ENCODE assay signal across 10 cellular contexts in the genomic region with DNA sequence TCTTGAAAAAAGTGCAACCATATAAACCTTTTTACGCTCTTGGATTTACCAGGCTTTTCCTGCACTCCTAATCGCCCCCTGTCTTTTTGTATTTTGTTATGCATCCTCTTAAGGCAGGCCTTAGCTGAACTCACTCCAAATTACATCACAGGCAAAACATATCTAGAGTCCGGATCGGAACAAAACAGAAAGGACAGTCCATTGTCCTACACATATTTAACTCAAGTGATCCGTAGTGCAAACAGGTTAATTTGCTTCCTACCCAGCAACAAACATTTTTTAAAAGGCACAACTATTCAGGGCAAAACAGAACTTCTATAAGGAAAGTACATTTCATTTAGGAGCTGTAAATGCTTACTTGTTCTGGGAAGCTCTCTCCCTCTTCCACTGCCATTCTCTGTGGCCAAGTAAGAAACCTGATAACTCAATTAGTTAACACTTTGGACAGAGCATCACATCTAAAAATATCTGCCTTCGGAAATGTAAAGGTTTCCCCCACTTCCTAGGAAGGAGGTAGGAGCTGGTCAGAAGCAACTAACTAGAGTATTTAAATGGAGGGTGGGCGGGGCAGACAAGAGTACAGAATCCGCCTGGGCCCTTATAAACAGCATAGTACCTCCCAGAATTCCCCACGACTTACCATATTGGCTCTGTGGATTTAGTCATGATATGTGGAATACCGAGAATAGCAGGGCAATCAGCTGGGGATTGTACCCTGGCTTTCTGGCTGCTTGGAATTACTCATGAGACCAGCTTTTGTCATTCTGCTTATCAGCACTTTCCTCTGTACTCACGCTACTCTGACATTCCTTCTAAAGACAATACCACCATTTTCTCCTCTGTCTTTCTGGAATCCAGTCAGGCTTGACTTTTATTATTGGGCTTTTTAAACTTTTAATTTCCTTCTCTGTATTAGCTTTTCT.
DNase-seq lines count a peak whose midpoint lies in the region; ATAC-seq lines count a peak whose summit lies in the region.
"Had no signal": no experiment of that assay in that cellular context is flagged by ENCODE, and none has a peak within 500 bp of the region (broad histone marks: within the 10 kb centered on the region; RNA-seq: fewer than 3 reads in every experiment).

No MANE protein-coding gene starts in this region.

- H3K27me3 ChIP-seq in mesenchymal stem cell (ENCODE audit: control insufficient read depth in 1 of 2, insufficient read depth in 1 of 2, low read length in 2 of 2), result no peaks in the 10 kb centered on the region
- no peaks in the 10 kb centered on the region for H3K27me3 ChIP-seq in aorta (ENCODE audit: control insufficient read depth in 1 of 2, insufficient read depth in 2 of 2, low read length in 1 of 2)
- H3K27me3 ChIP-seq: ovary had no signal

- peak overlapping the region in 1 of 2 experiments; percentile 31 for H2BK12ac ChIP-seq in mesenchymal stem cell (ENCODE audit: low read length in 2 of 2)

- WGBS in mesenchymal stem cell, result 47% methylated on average over 10 of the region's 11 CpGs
- WGBS in aorta, 2 donors, result 20 to 31% methylated on average over 11 of the region's 11 CpGs

- no peak overlapping the region for H3K4me2 ChIP-seq in mesenchymal stem cell (ENCODE audit: low read length, poor library complexity, severe bottlenecking)

- H3K9me3 ChIP-seq in mesenchymal stem cell (ENCODE audit: control insufficient read depth, low read length), result no peaks in the 10 kb centered on the region
- H3K9me3 ChIP-seq in aorta (ENCODE audit: control insufficient read depth, low read length), result no peaks in the 10 kb centered on the region
- H3K9me3 ChIP-seq: ovary had no signal

- H3K36me3 ChIP-seq in mesenchymal stem cell (ENCODE audit: control insufficient read depth in 1 of 2, insufficient read depth in 2 of 2, low read depth in 1 of 2, low read length in 2 of 2) (no peaks in the 10 kb centered on the region), aorta (ENCODE audit: control insufficient read depth in 1 of 2, insufficient read depth in 2 of 2, low read length in 1 of 2) (no peaks in the 10 kb centered on the region)
- H3K36me3 ChIP-seq: ovary had no signal

- H2BK5ac ChIP-seq in mesenchymal stem cell (ENCODE audit: low read depth, low read length, poor library complexity, severe bottlenecking), result no peak overlapping the region

- H3K36me3 Mint-ChIP-seq in activated CD8-positive, alpha-beta memory T cell treated with anti-CD3 and anti-CD28 coated beads, Interleukin-2, amount 10 ng/mL, durations not matched to agents 7 days and 5 days, result no peaks in the 10 kb centered on the region

- peaks cover 5% of the 10 kb centered on the region for H3K79me1 ChIP-seq in mesenchymal stem cell (replicated peaks; ENCODE audit: low read length, poor library complexity, severe bottlenecking)

- no peak overlapping the region for H4K8ac ChIP-seq in mesenchymal stem cell (ENCODE audit: low read length)

- H3K14ac ChIP-seq in mesenchymal stem cell (ENCODE audit: low read length in 2 of 2), result no peak overlapping the region

- DNase-seq in NCI-H82 (lab: John Stamatoyannopoulos, UW) (peak; percentile 3), NCI-H82 treated with DMSO at 0.1 percent for 48 hours (lab: John Stamatoyannopoulos, UW; ENCODE audit: unreplicated experiment) (no peak), fibroblast of peridontal ligament (ENCODE audit: extremely low read depth) (peak; percentile 45), mesenchymal stem cell (peak; percentile 95), aorta (no peak), NCI-H2196 treated with DMSO at 0.1 percent for 48 hours (lab: John Stamatoyannopoulos, UW; ENCODE audit: unreplicated experiment) (no peak), CD1c-positive myeloid dendritic cell (ENCODE audit: extremely low spot score) (no peak)
- no peak for DNase-seq in activated CD8-positive, alpha-beta memory T cell treated with anti-CD3 and anti-CD28 coated beads, Interleukin-2, amount 10 ng/mL, durations not matched to agents 7 days and 5 days
- DNase-seq: ovary, RPMI8226 had no signal

- H2BK15ac ChIP-seq in mesenchymal stem cell (ENCODE audit: low read depth, poor library complexity, severe bottlenecking), result no peak overlapping the region

- intact Hi-C loops in aorta (cut with DNase I), result no loop called here

- peak overlapping the region; percentile 1 for H2BK120ac ChIP-seq in mesenchymal stem cell (ENCODE audit: low read depth, low read length)

- ATAC-seq in aorta (ENCODE audit: low FRiP score), result no peak
- ATAC-seq in activated CD8-positive, alpha-beta memory T cell treated with anti-CD3 and anti-CD28 coated beads, Interleukin-2, amount 10 ng/mL, durations not matched to agents 7 days and 5 days, result no peak

- H3K4me3 ChIP-seq in mesenchymal stem cell (ENCODE audit: insufficient read depth in 1 of 2, low read depth in 1 of 2, low read length in 2 of 2) (peak overlapping the region in 1 of 2 experiments; percentile 25), aorta (ENCODE audit: low read length in 2 of 2) (peak overlapping the region; percentile 51 to 69)
- H3K4me3 ChIP-seq: ovary had no signal

- peaks cover 5% of the 10 kb centered on the region for H3K4me1 ChIP-seq in mesenchymal stem cell (ENCODE audit: control insufficient read depth, insufficient read depth, low read depth, low read length)
- H3K4me1 ChIP-seq in aorta (ENCODE audit: control insufficient read depth in 1 of 2, insufficient read depth in 2 of 2, low read length in 2 of 2), result no peaks in the 10 kb centered on the region

- H3K27ac ChIP-seq in mesenchymal stem cell (ENCODE audit: low read length, poor library complexity, severe bottlenecking) (peak overlapping the region; percentile 5), aorta (ENCODE audit: low read depth in 1 of 2, low read length in 2 of 2) (peak overlapping the region in 1 of 2 donors; percentile 17)
- H3K27ac ChIP-seq: ovary had no signal

- CTCF ChIA-PET in activated CD8-positive, alpha-beta memory T cell treated with anti-CD3 and anti-CD28 coated beads, Interleukin-2, amount 10 ng/mL, durations not matched to agents 7 days and 5 days (lab: Charles Lee), result no interaction called here

- no peak overlapping the region for H2AFZ ChIP-seq in mesenchymal stem cell (ENCODE audit: low read depth, low read length)

- no peak overlapping the region for H3K27ac Mint-ChIP-seq in activated CD8-positive, alpha-beta memory T cell treated with anti-CD3 and anti-CD28 coated beads, Interleukin-2, amount 10 ng/mL, durations not matched to agents 7 days and 5 days

- H2AK5ac ChIP-seq in mesenchymal stem cell (ENCODE audit: low read length, severe bottlenecking), result no peak overlapping the region

- no peaks in the 10 kb centered on the region for H3K9me3 Mint-ChIP-seq in activated CD8-positive, alpha-beta memory T cell treated with anti-CD3 and anti-CD28 coated beads, Interleukin-2, amount 10 ng/mL, durations not matched to agents 7 days and 5 days (ENCODE audit: low read depth)

- H3K9ac ChIP-seq in mesenchymal stem cell (ENCODE audit: low read length), result no peak overlapping the region

- H3K18ac ChIP-seq in mesenchymal stem cell (ENCODE audit: low read depth in 1 of 2, low read length in 2 of 2), result peak overlapping the region in 1 of 2 experiments; percentile 2

- no peak overlapping the region for H3K4me3 Mint-ChIP-seq in activated CD8-positive, alpha-beta memory T cell treated with anti-CD3 and anti-CD28 coated beads, Interleukin-2, amount 10 ng/mL, durations not matched to agents 7 days and 5 days

- no peak overlapping the region for H3K23ac ChIP-seq in mesenchymal stem cell (ENCODE audit: low read length in 2 of 2)

- peak overlapping the region in 1 of 2 experiments; percentile 37 for H3K4ac ChIP-seq in mesenchymal stem cell (ENCODE audit: low read depth in 1 of 2, low read length in 2 of 2)

- no peak overlapping the region for H4K91ac ChIP-seq in mesenchymal stem cell (ENCODE audit: low read length)

- H3K4me1 Mint-ChIP-seq in activated CD8-positive, alpha-beta memory T cell treated with anti-CD3 and anti-CD28 coated beads, Interleukin-2, amount 10 ng/mL, durations not matched to agents 7 days and 5 days, result no peaks in the 10 kb centered on the region

- H3K27me3 Mint-ChIP-seq in activated CD8-positive, alpha-beta memory T cell treated with anti-CD3 and anti-CD28 coated beads, Interleukin-2, amount 10 ng/mL, durations not matched to agents 7 days and 5 days, result no peaks in the 10 kb centered on the region

Comparison
In these comparisons a context has a peak if more than half of its experiments do, and no peak if none do; other contexts are left out.
1. DNase-seq: peak in NCI-H82 (single experiment), fibroblast of peridontal ligament (single experiment) and mesenchymal stem cell (single experiment); none in NCI-H82 treated with DMSO at 0.1 percent for 48 hours (single experiment), aorta (0 of 2), NCI-H2196 treated with DMSO at 0.1 percent for 48 hours (single experiment), CD1c-positive myeloid dendritic cell (single experiment) and activated CD8-positive, alpha-beta memory T cell treated with anti-CD3 and anti-CD28 coated beads, Interleukin-2, amount 10 ng/mL, durations not matched to agents 7 days and 5 days (single experiment).